10 cellular contexts compared by ENCODE assay signal in the genomic region with DNA sequence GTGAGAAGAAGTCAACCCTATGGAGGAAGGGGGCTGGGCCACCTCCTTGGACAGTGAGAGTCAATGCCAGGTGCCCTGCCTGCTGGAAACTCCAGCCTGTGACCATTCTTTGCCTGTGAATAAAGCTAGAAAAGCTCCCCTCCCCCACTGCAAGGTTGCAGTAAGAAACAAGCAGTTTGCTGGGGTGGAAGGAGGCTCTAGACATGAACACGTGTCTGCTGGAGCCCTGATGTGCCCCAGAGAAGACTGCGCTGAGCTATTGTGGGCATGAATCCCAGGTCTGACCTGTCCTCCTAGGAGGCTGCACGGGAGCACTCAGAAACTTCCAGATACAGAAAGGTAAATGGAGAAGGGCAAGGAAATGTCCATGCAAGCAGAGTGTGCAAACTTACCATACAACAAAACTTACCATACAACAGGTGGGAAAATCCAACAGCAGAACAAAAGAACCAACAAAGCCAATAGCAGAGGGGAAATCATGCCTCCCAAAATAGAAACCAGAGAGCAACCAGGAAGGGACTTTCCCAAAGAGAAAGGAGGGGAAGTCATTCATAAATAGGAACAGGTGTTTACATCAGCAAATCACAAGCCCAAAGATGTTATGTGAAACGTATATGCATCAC.
DNase-seq lines count a peak whose midpoint lies in the region; ATAC-seq, FAIRE-seq and TF ChIP-seq lines count a peak whose summit lies in the region.
"Had no signal": no experiment of that assay in that cellular context is flagged by ENCODE, and none has a peak within 500 bp of the region (broad histone marks: within the 10 kb centered on the region; RNA-seq: fewer than 3 reads in every experiment).

No MANE protein-coding gene starts in this region.

- H3K9me2 ChIP-seq in SK-N-SH (no peaks in the 10 kb centered on the region), PC-3 (replicated peaks; ENCODE audit: low read length) (no peaks in the 10 kb centered on the region)

- H3K4me3 ChIP-seq in GM08714 (ENCODE audit: low read length) (peak overlapping the region; percentile 34; the same call in 1 of the 2 replicates), SK-N-SH (ENCODE audit: low read depth in 2 of 2, low read length in 1 of 2) (no peak overlapping the region), PC-3 (ENCODE audit: low read length) (no peak overlapping the region)

- H3K4me1 ChIP-seq in SK-N-SH (ENCODE audit: control insufficient read depth in 1 of 2, insufficient read depth in 2 of 2, low read depth in 1 of 2, low read length in 1 of 2) (no peaks in the 10 kb centered on the region; a peak in 1 of 4 replicates), PC-3 (ENCODE audit: insufficient read depth, low read length) (no peaks in the 10 kb centered on the region; the same call in 1 of the 2 replicates)

- H3K36me3 ChIP-seq in SK-N-SH (replicated peaks in 1 of 2; ENCODE audit: control insufficient read depth in 1 of 2, insufficient read depth in 2 of 2, low read length in 1 of 2) (no peaks in the 10 kb centered on the region), PC-3 (ENCODE audit: low read depth, low read length) (no peaks in the 10 kb centered on the region)

- no TSS peak for BruUV-seq in PC-3 (replicated peaks; lab: Mats Ljungman, UMichigan)

- H2AFZ ChIP-seq in SK-N-SH (ENCODE audit: low read depth): no peak overlapping the region
- H2AFZ ChIP-seq in PC-3 (ENCODE audit: low read length): no peak overlapping the region

- no peak overlapping the region for H3K4me2 ChIP-seq in SK-N-SH
- no peak overlapping the region for H3K4me2 ChIP-seq in PC-3 (ENCODE audit: low read length)

- TF ChIP-seq CTCF in SK-N-SH (IDR thresholded peaks at IDR 0.05) (no peak), PC-3 (conservative IDR thresholded peaks at IDR 0.05; ENCODE audit: low read depth, low read length) (no peak)

- H3K36me3 Mint-ChIP-seq in activated T-helper 1 cell treated with anti-CD3 and anti-CD28 coated beads, Interleukin-12 subunit alpha, Interleukin-12 subunit beta, Interleukin-2, Interleukin-4 antibody, amounts not matched to agents 30 ng/mL and 10 ng/mL and 1 ng/mL, durations not matched to agents 14 hours and 24 hours and 36 hours (ENCODE audit: low read depth): peaks cover 9% of the 10 kb centered on the region

- no peaks in the 10 kb centered on the region for H3K27me3 ChIP-seq in SK-N-SH (ENCODE audit: insufficient read depth)
- peaks cover 40% of the 10 kb centered on the region for H3K27me3 ChIP-seq in PC-3 (ENCODE audit: low read length)

- CTCF ChIA-PET in SK-N-SH (lab: Yijun Ruan, JAX): interaction anchor here (1.1 to 1.2 kb wide), 2 partner anchors 13 to 15 kb away, joined by 3 to 7 read pairs; no protein-coding TSS in a partner anchor
- CTCF ChIA-PET in PC-3 (lab: Charles Lee): no interaction called here

- no peaks in the 10 kb centered on the region for H4K20me1 ChIP-seq in SK-N-SH (ENCODE audit: insufficient read depth)
- no peaks in the 10 kb centered on the region for H4K20me1 ChIP-seq in PC-3 (ENCODE audit: low read length)

- intact Hi-C loops in activated T-helper 1 cell treated with anti-CD3 and anti-CD28 coated beads, Interleukin-12 subunit alpha, Interleukin-12 subunit beta, Interleukin-2, Interleukin-4 antibody, amounts not matched to agents 30 ng/mL and 10 ng/mL and 1 ng/mL, durations not matched to agents 14 hours and 24 hours and 36 hours (cut with micrococcal nuclease): loop anchor here (2.0 kb wide), 2 partner anchors 34 to 58 kb away; no protein-coding TSS in a partner anchor
- intact Hi-C loops in PC-3 (cut with micrococcal nuclease): no loop called here

- H3F3A ChIP-seq in SK-N-SH (replicated peaks; ENCODE audit: insufficient read depth) (no peaks in the 10 kb centered on the region), PC-3 (ENCODE audit: low read length, unreplicated experiment) (no peaks in the 10 kb centered on the region)

- H3K4me1 Mint-ChIP-seq in activated T-helper 1 cell treated with anti-CD3 and anti-CD28 coated beads, Interleukin-12 subunit alpha, Interleukin-12 subunit beta, Interleukin-2, Interleukin-4 antibody, amounts not matched to agents 30 ng/mL and 10 ng/mL and 1 ng/mL, durations not matched to agents 14 hours and 24 hours and 36 hours (ENCODE audit: low read depth): peaks cover 29% of the 10 kb centered on the region

- no peak for FAIRE-seq in frontal cortex (lab: Jason Lieb, UNC)

- peak overlapping the region; percentile 38 for H3K4me3 Mint-ChIP-seq in activated T-helper 1 cell treated with anti-CD3 and anti-CD28 coated beads, Interleukin-12 subunit alpha, Interleukin-12 subunit beta, Interleukin-2, Interleukin-4 antibody, amounts not matched to agents 30 ng/mL and 10 ng/mL and 1 ng/mL, durations not matched to agents 14 hours and 24 hours and 36 hours

- H3K27ac ChIP-seq in SK-N-SH (ENCODE audit: low read depth in 2 of 2, low read length in 1 of 2) (no peak overlapping the region), PC-3 (ENCODE audit: low read length) (no peak overlapping the region)

- H3K79me2 ChIP-seq in SK-N-SH (ENCODE audit: insufficient read depth): no peaks in the 10 kb centered on the region
- H3K79me2 ChIP-seq in PC-3 (ENCODE audit: low read length): no peaks in the 10 kb centered on the region

- H3K27ac Mint-ChIP-seq in activated T-helper 1 cell treated with anti-CD3 and anti-CD28 coated beads, Interleukin-12 subunit alpha, Interleukin-12 subunit beta, Interleukin-2, Interleukin-4 antibody, amounts not matched to agents 30 ng/mL and 10 ng/mL and 1 ng/mL, durations not matched to agents 14 hours and 24 hours and 36 hours: peak overlapping the region; percentile 41

- peaks cover 18% of the 10 kb centered on the region for H3K9me3 Mint-ChIP-seq in activated T-helper 1 cell treated with anti-CD3 and anti-CD28 coated beads, Interleukin-12 subunit alpha, Interleukin-12 subunit beta, Interleukin-2, Interleukin-4 antibody, amounts not matched to agents 30 ng/mL and 10 ng/mL and 1 ng/mL, durations not matched to agents 14 hours and 24 hours and 36 hours

- 31% methylated on average over 4 of the region's 4 CpGs for WGBS in SK-N-SH (ENCODE audit: low lambda C conversion rate)

- no peak for TF ChIP-seq EP300 in SK-N-SH (IDR thresholded peaks at IDR 0.05; ENCODE audit: borderline replicate concordance in 1 of 2, low read depth in 1 of 2, low read length in 1 of 2)

- H3K9me3 ChIP-seq in SK-N-SH (no peaks in the 10 kb centered on the region), PC-3 (ENCODE audit: low read length) (no peaks in the 10 kb centered on the region)

- ATAC-seq in GM19043 (IDR thresholded peaks at IDR 0.05; ENCODE audit: low read depth, unreplicated experiment) (peak; percentile 70), HG02943 (IDR thresholded peaks at IDR 0.05; ENCODE audit: low read depth, unreplicated experiment) (peak; percentile 72), PC-3 (no peak)

- no peak for DNase-seq in activated T-helper 1 cell treated with anti-CD3 and anti-CD28 coated beads, Interleukin-12 subunit alpha, Interleukin-12 subunit beta, Interleukin-2, Interleukin-4 antibody, amounts not matched to agents 30 ng/mL and 10 ng/mL and 1 ng/mL, durations not matched to agents 14 hours and 24 hours and 36 hours (ENCODE audit: low spot score)
- DNase-seq in NOMO-1 treated with dmso at 0.1 percent for 144 hours (lab: John Stamatoyannopoulos, UW; ENCODE audit: unreplicated experiment) (no peak), SK-N-SH (no peak), PC-3 (no peak), frontal cortex (ENCODE audit: low spot score in 2 of 2) (no peak)
- DNase-seq: EL, hypothalamus had no signal

- POLR2A ChIA-PET in SK-N-SH (lab: Yijun Ruan, JAX) (no interaction called here), PC-3 (lab: Charles Lee; ENCODE audit: unreplicated experiment) (no interaction called here)

- TF ChIP-seq RAD21 in SK-N-SH (IDR thresholded peaks at IDR 0.05; ENCODE audit: low read length): no peak

- H3K27me3 Mint-ChIP-seq in activated T-helper 1 cell treated with anti-CD3 and anti-CD28 coated beads, Interleukin-12 subunit alpha, Interleukin-12 subunit beta, Interleukin-2, Interleukin-4 antibody, amounts not matched to agents 30 ng/mL and 10 ng/mL and 1 ng/mL, durations not matched to agents 14 hours and 24 hours and 36 hours (ENCODE audit: insufficient read depth): peaks cover 23% of the 10 kb centered on the region

- H3K9ac ChIP-seq in SK-N-SH (no peak overlapping the region), PC-3 (ENCODE audit: low read length) (no peak overlapping the region)

TF ChIP-seq in SK-N-SH, 30 proteins besides CTCF, POLR2A, EP300 and RAD21:
- TF ChIP-seq SMC3 (IDR thresholded peaks at IDR 0.05; ENCODE audit: low read depth, low read length) (no peak), MXI1 (IDR thresholded peaks at IDR 0.05; ENCODE audit: low read depth, low read length) (no peak), ELF1 (IDR thresholded peaks at IDR 0.05) (no peak), RXRA (IDR thresholded peaks at IDR 0.05; ENCODE audit: borderline replicate concordance, low read depth) (no peak)
- TF ChIP-seq, protein P1, sequence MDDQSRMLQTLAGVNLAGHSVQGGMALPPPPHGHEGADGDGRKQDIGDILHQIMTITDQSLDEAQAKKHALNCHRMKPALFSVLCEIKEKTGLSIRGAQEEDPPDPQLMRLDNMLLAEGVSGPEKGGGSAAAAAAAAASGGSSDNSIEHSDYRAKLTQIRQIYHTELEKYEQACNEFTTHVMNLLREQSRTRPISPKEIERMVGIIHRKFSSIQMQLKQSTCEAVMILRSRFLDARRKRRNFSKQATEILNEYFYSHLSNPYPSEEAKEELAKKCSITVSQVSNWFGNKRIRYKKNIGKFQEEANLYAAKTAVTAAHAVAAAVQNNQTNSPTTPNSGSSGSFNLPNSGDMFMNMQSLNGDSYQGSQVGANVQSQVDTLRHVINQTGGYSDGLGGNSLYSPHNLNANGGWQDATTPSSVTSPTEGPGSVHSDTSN (IDR thresholded peaks at IDR 0.05): no peak
TF ChIP-seq in SK-N-SH: peak in this region for 0.
